In genomic region chr17:7612294-7612640, GRCh38 we compare ENCODE assay signal across 1 cellular context.
TF ChIP-seq lines count a peak whose summit lies in the region.

No MANE protein-coding gene starts in this region.

TF ChIP-seq in A549, 52 proteins besides CTCF, POLR2A, EP300 and RAD21 (continued from another document):
- TF ChIP-seq ATOH8 (CRISPR knock-in tag; IDR thresholded peaks at IDR 0.05; ENCODE audit: low read depth) = no peak
- no peak for TF ChIP-seq REST (IDR thresholded peaks at IDR 0.05)
- TF ChIP-seq KDM1A (IDR thresholded peaks at IDR 0.05; ENCODE audit: low read depth) = no peak
- TF ChIP-seq RFX5 (IDR thresholded peaks at IDR 0.05) = no peak
- no peak for TF ChIP-seq RNF2 (IDR thresholded peaks at IDR 0.05; ENCODE audit: borderline replicate concordance, low read depth)
- no peak for TF ChIP-seq TFCP2L1 (CRISPR knock-in tag; IDR thresholded peaks at IDR 0.05)
- TF ChIP-seq RCOR1 (IDR thresholded peaks at IDR 0.05; ENCODE audit: low read depth, low read length) = no peak
- no peak for TF ChIP-seq POLR2AphosphoS2 (conservative IDR thresholded peaks at IDR 0.05; ENCODE audit: low read length)
- TF ChIP-seq PBX3 (IDR thresholded peaks at IDR 0.05) = no peak
- TF ChIP-seq PHF8 (IDR thresholded peaks at IDR 0.05; ENCODE audit: borderline replicate concordance, low read depth) = no peak
- no peak for TF ChIP-seq NPAS2 (CRISPR knock-in tag; IDR thresholded peaks at IDR 0.05; ENCODE audit: borderline replicate concordance)
- no peak for TF ChIP-seq ZC3H11A (IDR thresholded peaks at IDR 0.05)
TF ChIP-seq in A549: peak in this region for 0.
